8 cellular contexts compared by ENCODE assay signal in the genomic region with DNA sequence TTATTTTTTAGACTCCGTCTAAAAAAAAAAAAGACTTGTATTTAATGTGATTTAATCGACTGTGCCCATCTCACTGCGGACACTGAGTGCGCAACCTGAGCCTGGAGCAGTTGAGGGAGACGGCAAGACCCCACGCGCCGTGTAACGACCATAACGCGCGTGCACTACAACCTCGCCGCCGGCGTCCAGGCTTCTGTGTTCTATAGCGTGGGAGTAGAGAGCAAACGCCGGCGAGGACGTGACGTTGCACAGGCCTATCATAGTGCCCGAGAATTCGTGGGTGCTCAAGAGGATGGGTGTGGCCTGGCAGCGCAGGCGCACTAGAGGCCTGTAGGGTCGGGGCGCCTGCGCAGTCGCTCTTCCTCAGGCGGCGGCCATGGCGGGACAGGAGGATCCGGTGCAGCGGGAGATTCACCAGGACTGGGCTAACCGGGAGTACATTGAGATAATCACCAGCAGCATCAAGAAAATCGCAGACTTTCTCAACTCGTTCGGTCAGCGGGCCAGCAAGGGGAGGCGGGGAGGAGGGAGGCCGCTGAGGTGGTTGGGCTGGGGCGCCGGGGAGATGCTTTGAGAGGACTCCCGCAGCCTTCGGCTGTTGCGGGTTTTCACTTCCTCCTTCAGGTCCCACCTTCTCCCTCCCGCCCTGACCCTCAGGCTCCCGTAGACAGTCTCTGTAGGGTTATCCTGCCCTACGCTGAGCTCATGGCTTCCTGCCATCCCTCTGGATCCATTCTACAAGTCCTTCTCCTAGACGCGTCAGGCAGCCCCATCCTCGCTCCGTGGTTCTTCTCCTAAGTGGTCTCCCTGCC. TPM values are rescaled to one million over a fixed set of nuclear protein-coding genes. Genes with fewer than 3 reads are reported as not detected.
DNase-seq lines count a peak whose midpoint lies in the region; ATAC-seq and TF ChIP-seq lines count a peak whose summit lies in the region.

A gene (plus strand): TSS at position 350 of the 812 bp plus-strand sequence. CDS start 27 bp downstream, at position 377.

- H3K36me3 ChIP-seq in CD8-positive, alpha-beta T cell (ENCODE audit: insufficient read depth, low read length) = peaks cover 5% of the 10 kb centered on the region
- H3K36me3 ChIP-seq in lung (ENCODE audit: control insufficient read depth in 2 of 2, insufficient read depth in 2 of 2, low read length in 2 of 2) = no peaks in the 10 kb centered on the region

- H3K27me3 ChIP-seq in CD8-positive, alpha-beta T cell (ENCODE audit: insufficient read depth, low read length) = no peaks in the 10 kb centered on the region
- no peaks in the 10 kb centered on the region for H3K27me3 ChIP-seq in lung (ENCODE audit: control insufficient read depth, insufficient read depth)

- no peak for TF ChIP-seq CTCF in CD8-positive, alpha-beta T cell (IDR thresholded peaks at IDR 0.05)
- TF ChIP-seq CTCF in lung (IDR thresholded peaks at IDR 0.05; ENCODE audit: control extremely low read depth, extremely low read depth) = no peak

- H3K4me3 Mint-ChIP-seq in CD8-positive, alpha-beta T cell = peak within 1 kb of the TSS; percentile 99

- H3K4me1 Mint-ChIP-seq in CD8-positive, alpha-beta T cell (ENCODE audit: low read depth) = peaks cover 43% of the 10 kb centered on the region

- H3K27ac Mint-ChIP-seq in CD8-positive, alpha-beta T cell = peak within 1 kb of the TSS; percentile 99

- H3K4me3 ChIP-seq in CD8-positive, alpha-beta T cell (ENCODE audit: low read depth, low read length) = peak within 1 kb of the TSS; percentile 95
- H3K4me3 ChIP-seq in lung = peak within 1 kb of the TSS; percentile 76

- no peaks in the 10 kb centered on the region for H3K9me3 ChIP-seq in CD8-positive, alpha-beta T cell (ENCODE audit: low read length)
- no peaks in the 10 kb centered on the region for H3K9me3 ChIP-seq in lung (ENCODE audit: control insufficient read depth in 2 of 2, insufficient read depth in 1 of 2, low read length in 1 of 2)

- peak within 1 kb of the TSS; percentile 81 for H3K27ac ChIP-seq in CD8-positive, alpha-beta T cell (ENCODE audit: low read depth, low read length)
- peak within 1 kb of the TSS; percentile 69 to 97 for H3K27ac ChIP-seq in lung (ENCODE audit: low read depth in 1 of 2, low read length in 1 of 2)

- intact Hi-C loops in CD8-positive, alpha-beta T cell (cut with DNase I, micrococcal nuclease) = loop anchor here (1.0 to 10.0 kb wide), 15 partner anchors 26 to 1157 kb away; a partner anchor contains a TSS

- peaks cover 27% of the 10 kb centered on the region for H3K4me1 ChIP-seq in CD8-positive, alpha-beta T cell (ENCODE audit: insufficient read depth, low read length)
- H3K4me1 ChIP-seq in lung (ENCODE audit: control insufficient read depth in 2 of 2, insufficient read depth in 2 of 2, low read length in 2 of 2) = peaks cover 0 to 5% of the 10 kb centered on the region in 2 donors

- POLR2A ChIA-PET in CD8-positive, alpha-beta T cell (lab: Charles Lee) = interaction anchor here (0.6 to 2.1 kb wide), 3 partner anchors 79 to 624 kb away, joined by 3 to 4 read pairs (median 4); a partner anchor contains a TSS

- peaks cover 27% of the 10 kb centered on the region for H3K36me3 Mint-ChIP-seq in CD8-positive, alpha-beta T cell

- 0% methylated on average over 52 to 54 of the region's 54 CpGs for WGBS in lung, 2 donors

- ATAC-seq in CD8-positive, alpha-beta T cell = peak; percentile 98
- ATAC-seq in GM19467 (IDR thresholded peaks at IDR 0.05; ENCODE audit: unreplicated experiment) (peak; percentile 94), lung (ENCODE audit: insufficient read depth, low FRiP score) (peak; percentile 99)

- peak; percentile 83 to 95 (median 91) for DNase-seq in CD8-positive, alpha-beta T cell
- DNase-seq in HS-27A (ENCODE audit: low read depth) = peak; percentile 89
- peak; percentile 70 for DNase-seq in NK-92 (lab: John Stamatoyannopoulos, UW; ENCODE audit: unreplicated experiment)
- DNase-seq in activated CD8-positive, alpha-beta memory T cell treated with anti-CD3 and anti-CD28 coated beads for 1 hour (ENCODE audit: extremely low read depth in 1 of 2, low read depth in 1 of 2) = peak; percentile 85 to 88
- DNase-seq in effector CD8-positive, alpha-beta T cell (lab: John Stamatoyannopoulos, UW) = peak; percentile 90
- DNase-seq in lung (ENCODE audit: low spot score) = peak; percentile 94
- DNase-seq in stimulated activated CD4-positive, alpha-beta T cell treated with anti-CD3 and anti-CD28 coated beads, TNF-alpha, amount 100 ng/mL, for 4 hours (ENCODE audit: low read depth in 3 of 3) = peak; percentile 80 to 90 (median 87)

- H3K9me3 Mint-ChIP-seq in CD8-positive, alpha-beta T cell = no peaks in the 10 kb centered on the region

- CTCF ChIA-PET in CD8-positive, alpha-beta T cell (lab: Charles Lee) = interaction anchor here (1.6 kb wide), 1 partner anchor 148 kb away, joined by 5 read pairs; no protein-coding TSS in a partner anchor

- peaks cover under 1% of the 10 kb centered on the region for H3K27me3 Mint-ChIP-seq in CD8-positive, alpha-beta T cell (ENCODE audit: low read depth)

RNA-seq across cellular contexts. Expression of the gene that starts here (rescaled TPM):
- 10 to 100 TPM; 31.5 to 36.3 TPM for total RNA-seq in CD8-positive, alpha-beta T cell
- 100 to 1,000 TPM; 108 to 112 TPM for total RNA-seq in lung
- 100 to 1,000 TPM; 136 to 184 TPM for polyA plus RNA-seq in lung

Comparison
In these comparisons a context has a peak if more than half of its experiments do, and no peak if none do; other contexts are left out.
1. Peak in every context shown above with its lines: DNase-seq, ATAC-seq, H3K4me3 ChIP-seq and H3K27ac ChIP-seq.